In the genomic region with DNA sequence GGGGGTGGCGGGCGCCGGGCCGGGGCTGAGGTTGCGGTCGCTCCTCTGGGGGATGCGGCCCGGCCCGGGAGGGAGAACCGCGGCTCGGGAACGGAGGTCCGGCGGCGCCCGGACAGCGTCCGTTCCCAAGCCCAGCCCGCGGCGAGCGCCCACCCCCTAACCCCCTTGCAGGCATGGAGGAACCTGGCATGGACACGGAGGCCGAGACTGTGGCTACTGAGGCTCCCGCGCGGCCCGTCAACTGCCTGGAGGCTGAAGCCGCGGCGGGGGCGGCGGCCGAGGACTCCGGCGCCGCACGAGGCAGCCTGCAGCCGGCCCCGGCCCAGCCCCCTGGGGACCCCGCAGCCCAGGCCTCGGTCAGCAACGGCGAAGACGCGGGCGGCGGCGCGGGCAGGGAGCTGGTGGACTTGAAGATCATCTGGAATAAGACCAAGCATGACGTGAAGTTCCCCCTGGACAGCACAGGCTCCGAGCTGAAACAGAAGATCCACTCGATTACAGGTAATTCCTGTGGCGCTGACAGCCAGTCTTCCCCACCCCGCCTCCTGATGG, we compare ENCODE assay signal across 8 cellular contexts. TPM values are rescaled to one million over a fixed set of nuclear protein-coding genes. Genes with fewer than 3 reads are reported as not detected.
DNase-seq lines count a peak whose midpoint lies in the region; ATAC-seq and TF ChIP-seq lines count a peak whose summit lies in the region.

No MANE protein-coding gene starts in this region.

- intact Hi-C loops in heart right ventricle (cut with DNase I) (loop anchor here in 6 of 10 donors (1.0 to 5.0 kb wide), 5 partner anchors 38 to 61 kb away; a partner anchor contains a TSS), prostate gland (cut with DNase I) (loop anchor here (5.0 kb wide), 1 partner anchor 51 kb away; no protein-coding TSS in a partner anchor)

- H3K36me3 Mint-ChIP-seq in activated naive CD4-positive, alpha-beta T cell treated with anti-CD3 and anti-CD28 coated beads, Interleukin-2, amount 10 ng/mL, durations not matched to agents 7 days and 5 days = peaks cover 20% of the 10 kb centered on the region

- DNase-seq in activated T-cell treated with anti-CD3 and anti-CD28 coated beads for 24 hours (ENCODE audit: low read depth) = peak; percentile 4
- no peak for DNase-seq in activated T-cell treated with anti-CD3 and anti-CD28 coated beads, Interleukin-2, amount 50 U/mL, for 1 hour
- no peak for DNase-seq in Jurkat, Clone E6-1 (ENCODE audit: low read depth, low spot score)
- no peak for DNase-seq in activated naive CD4-positive, alpha-beta T cell treated with anti-CD3 and anti-CD28 coated beads, Interleukin-2, amount 10 ng/mL, durations not matched to agents 7 days and 5 days
- DNase-seq in heart right ventricle = peak in 1 of 2 donors; percentile 30
- DNase-seq in prostate gland (ENCODE audit: low spot score) = peak; percentile 16
- no peak for DNase-seq in epidermal melanocyte (ENCODE audit: insufficient read length, low spot score)
- no peak for DNase-seq in SW480 (ENCODE audit: low spot score)

- peak overlapping the region; percentile 79 to 97 (median 93) for H3K27ac ChIP-seq in heart right ventricle
- H3K27ac ChIP-seq in prostate gland = peak overlapping the region; percentile 83 to 89

- peaks cover 41% of the 10 kb centered on the region for H3K4me1 Mint-ChIP-seq in activated naive CD4-positive, alpha-beta T cell treated with anti-CD3 and anti-CD28 coated beads, Interleukin-2, amount 10 ng/mL, durations not matched to agents 7 days and 5 days

- no peaks in the 10 kb centered on the region for H3K9me3 Mint-ChIP-seq in activated naive CD4-positive, alpha-beta T cell treated with anti-CD3 and anti-CD28 coated beads, Interleukin-2, amount 10 ng/mL, durations not matched to agents 7 days and 5 days

- H3K27me3 ChIP-seq in heart right ventricle (no peaks in the 10 kb centered on the region), prostate gland (replicated peaks; ENCODE audit: insufficient read depth) (no peaks in the 10 kb centered on the region)

- peaks cover 10 to 45% (median 40%) of the 10 kb centered on the region in 9 donors for H3K4me1 ChIP-seq in heart right ventricle
- no peaks in the 10 kb centered on the region for H3K4me1 ChIP-seq in prostate gland (replicated peaks)

- H3K4me3 ChIP-seq in Jurkat, Clone E6-1 (ENCODE audit: low read length) = peak overlapping the region; percentile 91
- H3K4me3 ChIP-seq in heart right ventricle = peak overlapping the region; percentile 82 to 99 (median 93)
- H3K4me3 ChIP-seq in prostate gland = peak overlapping the region; percentile 68 to 99

- H3K4me3 Mint-ChIP-seq in activated naive CD4-positive, alpha-beta T cell treated with anti-CD3 and anti-CD28 coated beads, Interleukin-2, amount 10 ng/mL, durations not matched to agents 7 days and 5 days = peak overlapping the region; percentile 94

- peak overlapping the region; percentile 92 for H3K27ac Mint-ChIP-seq in activated naive CD4-positive, alpha-beta T cell treated with anti-CD3 and anti-CD28 coated beads, Interleukin-2, amount 10 ng/mL, durations not matched to agents 7 days and 5 days

- no peak for TF ChIP-seq POLR2A in prostate gland (IDR thresholded peaks at IDR 0.05)

- no peaks in the 10 kb centered on the region for H3K27me3 Mint-ChIP-seq in activated naive CD4-positive, alpha-beta T cell treated with anti-CD3 and anti-CD28 coated beads, Interleukin-2, amount 10 ng/mL, durations not matched to agents 7 days and 5 days

- CTCF ChIA-PET in activated naive CD4-positive, alpha-beta T cell treated with anti-CD3 and anti-CD28 coated beads, Interleukin-2, amount 10 ng/mL, durations not matched to agents 7 days and 5 days (lab: Charles Lee) = interaction anchor here (0.7 to 1.6 kb wide), 7 partner anchors 14 to 138 kb away, joined by 3 to 9 read pairs (median 4); a partner anchor contains a TSS

- WGBS in heart right ventricle, 2 donors = 0% methylated on average over 51 to 56 of the region's 56 CpGs
- WGBS in prostate gland = under 1% methylated on average over 24 of the region's 56 CpGs

- H3K9me3 ChIP-seq in heart right ventricle (no peaks in the 10 kb centered on the region), prostate gland (no peaks in the 10 kb centered on the region)

- peak in 2 of 8 donors; percentile 3 to 8 for ATAC-seq in heart right ventricle

- H3K36me3 ChIP-seq in heart right ventricle (peaks cover 0 to 49% (median 29%) of the 10 kb centered on the region in 9 donors), prostate gland (peaks cover 8 to 13% of the 10 kb centered on the region in 2 donors)

- TF ChIP-seq CTCF in heart right ventricle (IDR thresholded peaks at IDR 0.05) (no peak), prostate gland (IDR thresholded peaks at IDR 0.05) (no peak)

RNA-seq across cellular contexts. Expression of a gene that starts 0.3 kb away (rescaled TPM):
- polyA plus RNA-seq in Jurkat, Clone E6-1 (2012; ENCODE audit: insufficient read depth, insufficient read length) = 30.1 TPM
- total RNA-seq in heart right ventricle = 10 to 100 TPM; 40.1 to 77.3 (median 50.7) TPM
- 10 to 100 TPM; 12.4 to 20.6 TPM for polyA plus RNA-seq in heart right ventricle
- 100 to 1,000 TPM in 1 of 2 donors, 10 to 100 TPM in 1; 92.2 to 218 TPM for total RNA-seq in prostate gland

RNA-seq across cellular contexts. Expression of a gene that starts 0.7 kb away (rescaled TPM):
- 21.8 TPM for polyA plus RNA-seq in Jurkat, Clone E6-1 (2012; ENCODE audit: insufficient read depth, insufficient read length)
- total RNA-seq in heart right ventricle (10 to 100 TPM; 13.7 to 28.7 (median 21.6) TPM), prostate gland (10 to 100 TPM; 40.3 to 60.2 TPM)
- 10 to 100 TPM; 20.9 to 23.2 TPM for polyA plus RNA-seq in heart right ventricle

RNA-seq across cellular contexts. Expression of a gene that starts 38.3 kb away (rescaled TPM):
- polyA plus RNA-seq in Jurkat, Clone E6-1 (2012; ENCODE audit: insufficient read depth, insufficient read length) = 294 TPM
- total RNA-seq in heart right ventricle = 100 to 1,000 TPM; 338 to 592 (median 433) TPM
- 100 to 1,000 TPM; 211 to 422 TPM for polyA plus RNA-seq in heart right ventricle
- total RNA-seq in prostate gland = 100 to 1,000 TPM in 1 of 2 donors, 10 to 100 TPM in 1; 82.3 to 129 TPM

RNA-seq across cellular contexts. Expression of a gene that starts 47.6 kb away (rescaled TPM):
- 105 TPM for polyA plus RNA-seq in Jurkat, Clone E6-1 (2012; ENCODE audit: insufficient read depth, insufficient read length)
- 10 to 100 TPM; 32.6 to 52.9 (median 40.6) TPM for total RNA-seq in heart right ventricle
- 10 to 100 TPM; 12.2 to 21.7 TPM for polyA plus RNA-seq in heart right ventricle
- 100 to 1,000 TPM in 1 of 2 donors, 10 to 100 TPM in 1; 75.7 to 105 TPM for total RNA-seq in prostate gland

Comparison
In these comparisons a context has a peak if more than half of its experiments do, and no peak if none do; other contexts are left out.
1. DNase-seq: peak in activated T-cell treated with anti-CD3 and anti-CD28 coated beads for 24 hours (single experiment) and prostate gland (single experiment); none in activated T-cell treated with anti-CD3 and anti-CD28 coated beads, Interleukin-2, amount 50 U/mL, for 1 hour (single experiment), Jurkat, Clone E6-1 (single experiment), activated naive CD4-positive, alpha-beta T cell treated with anti-CD3 and anti-CD28 coated beads, Interleukin-2, amount 10 ng/mL, durations not matched to agents 7 days and 5 days (single experiment), epidermal melanocyte (single experiment) and SW480 (single experiment).
2. Peak in every context shown above with its lines, with median percentiles within 50 percentile points of each other: H3K4me3 ChIP-seq.